19 cellular contexts compared by ENCODE assay signal in genomic region chr11:68989936-68990606, GRCh38. TPM values are rescaled to one million over a fixed set of nuclear protein-coding genes. Genes with fewer than 3 reads are reported as not detected.
DNase-seq lines count a peak whose midpoint lies in the region; ATAC-seq and TF ChIP-seq lines count a peak whose summit lies in the region.
"Had no signal": no experiment of that assay in that cellular context is flagged by ENCODE, and none has a peak within 500 bp of the region (broad histone marks: within the 10 kb centered on the region; RNA-seq: fewer than 3 reads in every experiment).

No MANE protein-coding gene starts in this region.

- POLR2A ChIA-PET in activated CD8-positive, alpha-beta T cell treated with anti-CD3 and anti-CD28 coated beads for 36 hours (lab: Charles Lee), result interaction anchor here (0.5 kb wide), 1 partner anchor 1303 kb away, joined by 4 read pairs; no protein-coding TSS in a partner anchor
- POLR2A ChIA-PET in activated CD8-positive, alpha-beta T cell treated with anti-CD3 and anti-CD28 coated beads, Interleukin-2, amount 10 ng/mL, durations not matched to agents 7 days and 5 days (lab: Charles Lee), result no interaction called here

- no peak overlapping the region for H3K4me2 ChIP-seq in neuronal stem cell (ENCODE audit: insufficient read depth, low read length, poor library complexity, severe bottlenecking)
- H3K4me2 ChIP-seq: BLaER1, PC-9 had no signal

- intact Hi-C loops in activated CD8-positive, alpha-beta T cell treated with anti-CD3 and anti-CD28 coated beads for 36 hours (cut with micrococcal nuclease), result no loop called here
- intact Hi-C loops in colonic mucosa (cut with DNase I), result no loop called here
- intact Hi-C loops in activated T-helper 2 cell treated with anti-CD3 and anti-CD28 coated beads, Interferon-gamma antibody, Interleukin-2, Interleukin-4, amounts not matched to agents 10 μg/mL and 5 μg/mL and 100 μg/mL, durations not matched to agents 14 hours and 24 hours and 36 hours (cut with micrococcal nuclease), result no loop called here

- DNase-seq in activated CD8-positive, alpha-beta T cell treated with anti-CD3 and anti-CD28 coated beads for 36 hours, result peak; percentile 21
- no peak for DNase-seq in activated CD8-positive, alpha-beta T cell treated with anti-CD3 and anti-CD28 coated beads, Interleukin-2, amount 10 ng/mL, durations not matched to agents 7 days and 5 days
- DNase-seq in colonic mucosa, result peak; percentile 12
- DNase-seq in neuronal stem cell (ENCODE audit: low spot score), result no peak
- DNase-seq in type B pancreatic cell (ENCODE audit: extremely low spot score, unreplicated experiment), result peak; percentile 52
- no peak for DNase-seq in activated T-cell treated with anti-CD3 and anti-CD28 coated beads for 4 hours
- DNase-seq in HPDE6-E6E7 (ENCODE audit: extremely low spot score), result no peak
- DNase-seq in activated T-helper 2 cell treated with anti-CD3 and anti-CD28 coated beads, Interferon-gamma antibody, Interleukin-2, Interleukin-4, amounts not matched to agents 10 μg/mL and 5 μg/mL and 100 μg/mL, durations not matched to agents 14 hours and 24 hours and 36 hours (ENCODE audit: low spot score), result no peak
- DNase-seq: 8988T, DMS 273 treated with DMSO at 0.1 percent for 48 hours, Karpas-422, MM.1S, NCI-H1930, NCI-H2171, NCI-H446 treated with DMSO at 0.1 percent for 48 hours, NCI-H748 treated with DMSO at 0.1 percent for 48 hours, PC-9 had no signal

- peak; percentile 37 for ATAC-seq in activated CD8-positive, alpha-beta T cell treated with anti-CD3 and anti-CD28 coated beads for 36 hours
- ATAC-seq in activated CD8-positive, alpha-beta T cell treated with anti-CD3 and anti-CD28 coated beads, Interleukin-2, amount 10 ng/mL, durations not matched to agents 7 days and 5 days, result no peak

- H4K91ac ChIP-seq in neuronal stem cell (ENCODE audit: low read depth, low read length, poor library complexity), result no peak overlapping the region

- H2AFZ ChIP-seq in neuronal stem cell (ENCODE audit: low read length), result no peak overlapping the region
- H2AFZ ChIP-seq: PC-9 had no signal

- peaks cover 5% of the 10 kb centered on the region for H3K36me3 Mint-ChIP-seq in activated CD8-positive, alpha-beta T cell treated with anti-CD3 and anti-CD28 coated beads for 36 hours (ENCODE audit: low read depth)
- H3K36me3 Mint-ChIP-seq in activated CD8-positive, alpha-beta T cell treated with anti-CD3 and anti-CD28 coated beads, Interleukin-2, amount 10 ng/mL, durations not matched to agents 7 days and 5 days (ENCODE audit: low read depth), result no peaks in the 10 kb centered on the region
- no peaks in the 10 kb centered on the region for H3K36me3 Mint-ChIP-seq in type B pancreatic cell
- no peaks in the 10 kb centered on the region for H3K36me3 Mint-ChIP-seq in activated T-helper 2 cell treated with anti-CD3 and anti-CD28 coated beads, Interferon-gamma antibody, Interleukin-2, Interleukin-4, amounts not matched to agents 10 μg/mL and 5 μg/mL and 100 μg/mL, durations not matched to agents 14 hours and 24 hours and 36 hours (ENCODE audit: low read depth)

- H3K27ac Mint-ChIP-seq in activated CD8-positive, alpha-beta T cell treated with anti-CD3 and anti-CD28 coated beads for 36 hours, result no peak overlapping the region
- H3K27ac Mint-ChIP-seq in activated CD8-positive, alpha-beta T cell treated with anti-CD3 and anti-CD28 coated beads, Interleukin-2, amount 10 ng/mL, durations not matched to agents 7 days and 5 days, result no peak overlapping the region
- no peak overlapping the region for H3K27ac Mint-ChIP-seq in type B pancreatic cell
- H3K27ac Mint-ChIP-seq in activated T-helper 2 cell treated with anti-CD3 and anti-CD28 coated beads, Interferon-gamma antibody, Interleukin-2, Interleukin-4, amounts not matched to agents 10 μg/mL and 5 μg/mL and 100 μg/mL, durations not matched to agents 14 hours and 24 hours and 36 hours, result no peak overlapping the region

- CTCF ChIA-PET in activated CD8-positive, alpha-beta T cell treated with anti-CD3 and anti-CD28 coated beads for 36 hours (lab: Charles Lee), result no interaction called here
- CTCF ChIA-PET in activated CD8-positive, alpha-beta T cell treated with anti-CD3 and anti-CD28 coated beads, Interleukin-2, amount 10 ng/mL, durations not matched to agents 7 days and 5 days (lab: Charles Lee), result no interaction called here

- no peaks in the 10 kb centered on the region for H3K27me3 ChIP-seq in colonic mucosa
- H3K27me3 ChIP-seq in neuronal stem cell (ENCODE audit: control insufficient read depth in 3 of 3, insufficient read depth in 3 of 3, low read depth in 1 of 3, low read length in 3 of 3), result peaks cover 0 to 33% (median 0%) of the 10 kb centered on the region in 3 experiments
- H3K27me3 ChIP-seq: BLaER1 had no signal

- no peak for TF ChIP-seq CTCF in activated CD8-positive, alpha-beta T cell treated with anti-CD3 and anti-CD28 coated beads for 36 hours (IDR thresholded peaks at IDR 0.05)
- TF ChIP-seq CTCF in colonic mucosa (IDR thresholded peaks at IDR 0.05) (no peak), type B pancreatic cell (conservative IDR thresholded peaks at IDR 0.05) (no peak)

- WGBS in neuronal stem cell (ENCODE audit: extremely low coverage in 2 of 2, insufficient read length in 2 of 2, insufficient replicate concordance in 1 of 2), 2 donors, result no CpG with 5 or more reads among the region's 8 CpGs

- H2BK5ac ChIP-seq in neuronal stem cell (ENCODE audit: low read length), result no peak overlapping the region

- H4K8ac ChIP-seq in neuronal stem cell (ENCODE audit: low read depth, low read length), result no peak overlapping the region

- no peaks in the 10 kb centered on the region for H3K79me1 ChIP-seq in neuronal stem cell (ENCODE audit: low read depth, low read length)

- H3K4me1 ChIP-seq in colonic mucosa, result no peaks in the 10 kb centered on the region
- no peaks in the 10 kb centered on the region for H3K4me1 ChIP-seq in neuronal stem cell (ENCODE audit: control insufficient read depth in 2 of 2, insufficient read depth in 1 of 2, low read depth in 1 of 2, low read length in 2 of 2)
- H3K4me1 ChIP-seq: BLaER1 had no signal

- H3K4me3 Mint-ChIP-seq in activated CD8-positive, alpha-beta T cell treated with anti-CD3 and anti-CD28 coated beads for 36 hours, result no peak overlapping the region
- no peak overlapping the region for H3K4me3 Mint-ChIP-seq in activated CD8-positive, alpha-beta T cell treated with anti-CD3 and anti-CD28 coated beads, Interleukin-2, amount 10 ng/mL, durations not matched to agents 7 days and 5 days
- H3K4me3 Mint-ChIP-seq in type B pancreatic cell, result no peak overlapping the region
- H3K4me3 Mint-ChIP-seq in activated T-helper 2 cell treated with anti-CD3 and anti-CD28 coated beads, Interferon-gamma antibody, Interleukin-2, Interleukin-4, amounts not matched to agents 10 μg/mL and 5 μg/mL and 100 μg/mL, durations not matched to agents 14 hours and 24 hours and 36 hours (ENCODE audit: low read depth), result no peak overlapping the region

- peak overlapping the region; percentile 43 for H3K23ac ChIP-seq in neuronal stem cell (ENCODE audit: low read depth, low read length, poor library complexity)

- no peak overlapping the region for H3K14ac ChIP-seq in neuronal stem cell (ENCODE audit: low read length)

- H2BK15ac ChIP-seq in neuronal stem cell (ENCODE audit: low read length), result peak overlapping the region; percentile 75

- no peak overlapping the region for H3K4ac ChIP-seq in neuronal stem cell (ENCODE audit: low read length)

- H3K9me3 ChIP-seq in colonic mucosa (no peaks in the 10 kb centered on the region), neuronal stem cell (replicated peaks in 1 of 2; ENCODE audit: control insufficient read depth in 2 of 2, insufficient read depth in 1 of 2, low read depth in 1 of 2, low read length in 2 of 2) (no peaks in the 10 kb centered on the region)
- H3K9me3 ChIP-seq: BLaER1 had no signal

- peaks cover 14% of the 10 kb centered on the region for H3K27me3 Mint-ChIP-seq in activated CD8-positive, alpha-beta T cell treated with anti-CD3 and anti-CD28 coated beads for 36 hours
- H3K27me3 Mint-ChIP-seq in activated CD8-positive, alpha-beta T cell treated with anti-CD3 and anti-CD28 coated beads, Interleukin-2, amount 10 ng/mL, durations not matched to agents 7 days and 5 days (ENCODE audit: low read depth), result peaks cover 21% of the 10 kb centered on the region
- H3K27me3 Mint-ChIP-seq in type B pancreatic cell, result peaks cover 28% of the 10 kb centered on the region
- peaks cover 28% of the 10 kb centered on the region for H3K27me3 Mint-ChIP-seq in activated T-helper 2 cell treated with anti-CD3 and anti-CD28 coated beads, Interferon-gamma antibody, Interleukin-2, Interleukin-4, amounts not matched to agents 10 μg/mL and 5 μg/mL and 100 μg/mL, durations not matched to agents 14 hours and 24 hours and 36 hours (ENCODE audit: low read depth)

- H3K27ac ChIP-seq in colonic mucosa, result no peak overlapping the region
- no peak overlapping the region for H3K27ac ChIP-seq in neuronal stem cell (replicated peaks; ENCODE audit: low read length)
- H3K27ac ChIP-seq: BLaER1, PC-9 had no signal

- H3K36me3 ChIP-seq in colonic mucosa (no peaks in the 10 kb centered on the region), neuronal stem cell (replicated peaks in 1 of 2; ENCODE audit: control insufficient read depth in 2 of 2, insufficient read depth in 2 of 2, low read length in 2 of 2) (no peaks in the 10 kb centered on the region)
- H3K36me3 ChIP-seq: BLaER1 had no signal

- no peaks in the 10 kb centered on the region for H3K4me1 Mint-ChIP-seq in activated CD8-positive, alpha-beta T cell treated with anti-CD3 and anti-CD28 coated beads for 36 hours (ENCODE audit: low read depth)
- H3K4me1 Mint-ChIP-seq in activated CD8-positive, alpha-beta T cell treated with anti-CD3 and anti-CD28 coated beads, Interleukin-2, amount 10 ng/mL, durations not matched to agents 7 days and 5 days (ENCODE audit: low read depth), result peaks cover 2% of the 10 kb centered on the region
- no peaks in the 10 kb centered on the region for H3K4me1 Mint-ChIP-seq in type B pancreatic cell (ENCODE audit: unreplicated experiment)
- H3K4me1 Mint-ChIP-seq in activated T-helper 2 cell treated with anti-CD3 and anti-CD28 coated beads, Interferon-gamma antibody, Interleukin-2, Interleukin-4, amounts not matched to agents 10 μg/mL and 5 μg/mL and 100 μg/mL, durations not matched to agents 14 hours and 24 hours and 36 hours (ENCODE audit: low read depth), result no peaks in the 10 kb centered on the region

- H2BK120ac ChIP-seq in neuronal stem cell (ENCODE audit: low read depth, low read length), result no peak overlapping the region

- no peak overlapping the region for H2BK12ac ChIP-seq in neuronal stem cell (ENCODE audit: low read length)

- H3K9me3 Mint-ChIP-seq in activated CD8-positive, alpha-beta T cell treated with anti-CD3 and anti-CD28 coated beads for 36 hours, result peaks cover 7% of the 10 kb centered on the region
- peaks cover 8% of the 10 kb centered on the region for H3K9me3 Mint-ChIP-seq in activated CD8-positive, alpha-beta T cell treated with anti-CD3 and anti-CD28 coated beads, Interleukin-2, amount 10 ng/mL, durations not matched to agents 7 days and 5 days (ENCODE audit: insufficient read depth)
- H3K9me3 Mint-ChIP-seq in type B pancreatic cell, result peaks cover 10% of the 10 kb centered on the region
- no peaks in the 10 kb centered on the region for H3K9me3 Mint-ChIP-seq in activated T-helper 2 cell treated with anti-CD3 and anti-CD28 coated beads, Interferon-gamma antibody, Interleukin-2, Interleukin-4, amounts not matched to agents 10 μg/mL and 5 μg/mL and 100 μg/mL, durations not matched to agents 14 hours and 24 hours and 36 hours

- H3K4me3 ChIP-seq in colonic mucosa (no peak overlapping the region), neuronal stem cell (ENCODE audit: low read length in 2 of 2) (no peak overlapping the region)
- H3K4me3 ChIP-seq: BLaER1, PC-9 had no signal

- H3K18ac ChIP-seq in neuronal stem cell (ENCODE audit: low read length), result no peak overlapping the region

- H3K9ac ChIP-seq in colonic mucosa (ENCODE audit: low read depth in 2 of 2, low read length in 2 of 2), result no peak overlapping the region
- H3K9ac ChIP-seq in neuronal stem cell (ENCODE audit: low read depth, low read length, poor library complexity), result no peak overlapping the region
- H3K9ac ChIP-seq: BLaER1 had no signal

- H2AK5ac ChIP-seq in neuronal stem cell (ENCODE audit: low read depth, low read length), result no peak overlapping the region

RNA-seq across cellular contexts. Expression of gene MRGPRD, which starts 9.3 kb away (rescaled TPM):
- not detected for total RNA-seq in activated CD8-positive, alpha-beta T cell treated with anti-CD3 and anti-CD28 coated beads for 36 hours
- total RNA-seq in activated CD8-positive, alpha-beta T cell treated with anti-CD3 and anti-CD28 coated beads, Interleukin-2, amount 10 ng/mL, durations not matched to agents 7 days and 5 days, result not detected
- not detected for total RNA-seq in colonic mucosa
- polyA plus RNA-seq in neuronal stem cell (2013, experiment 1 of 2), result 0.04 TPM
- polyA plus RNA-seq in neuronal stem cell (2013, experiment 2 of 2), result not detected
- total RNA-seq in type B pancreatic cell (ENCODE audit: low replicate concordance), result not detected in 2 replicates
- not detected in 2 replicates for total RNA-seq in activated T-helper 2 cell treated with anti-CD3 and anti-CD28 coated beads, Interferon-gamma antibody, Interleukin-2, Interleukin-4, amounts not matched to agents 10 μg/mL and 5 μg/mL and 100 μg/mL, durations not matched to agents 14 hours and 24 hours and 36 hours
- total RNA-seq: Daoy, PC-9 had no signal

RNA-seq across cellular contexts. Expression of gene MRGPRF, which starts 23.0 kb away (rescaled TPM):
- total RNA-seq in activated CD8-positive, alpha-beta T cell treated with anti-CD3 and anti-CD28 coated beads for 36 hours, result not detected
- total RNA-seq in activated CD8-positive, alpha-beta T cell treated with anti-CD3 and anti-CD28 coated beads, Interleukin-2, amount 10 ng/mL, durations not matched to agents 7 days and 5 days, result not detected
- 10 to 100 TPM in 1 of 2 donors, 1 to 10 TPM in 1; 3.0 to 17.9 TPM for total RNA-seq in colonic mucosa
- 2.2 TPM for polyA plus RNA-seq in neuronal stem cell (2013, experiment 1 of 2)
- 2.0 TPM for polyA plus RNA-seq in neuronal stem cell (2013, experiment 2 of 2)
- total RNA-seq in type B pancreatic cell (ENCODE audit: low replicate concordance), result 0.43 and 1.4 TPM in 2 replicates
- not detected in 2 replicates for total RNA-seq in activated T-helper 2 cell treated with anti-CD3 and anti-CD28 coated beads, Interferon-gamma antibody, Interleukin-2, Interleukin-4, amounts not matched to agents 10 μg/mL and 5 μg/mL and 100 μg/mL, durations not matched to agents 14 hours and 24 hours and 36 hours
- total RNA-seq: Daoy had no signal

RNA-seq across cellular contexts. Expression of gene TPCN2, which starts 58.7 kb away (rescaled TPM):
- total RNA-seq in activated CD8-positive, alpha-beta T cell treated with anti-CD3 and anti-CD28 coated beads for 36 hours, result 10 to 100 TPM; 16.0 to 17.0 TPM
- 10 to 100 TPM; 19.1 to 21.2 TPM for total RNA-seq in activated CD8-positive, alpha-beta T cell treated with anti-CD3 and anti-CD28 coated beads, Interleukin-2, amount 10 ng/mL, durations not matched to agents 7 days and 5 days
- total RNA-seq in colonic mucosa (10 to 100 TPM; 14.5 to 21.1 TPM), type B pancreatic cell (ENCODE audit: low replicate concordance) (19.5 and 20.7 TPM in 2 replicates)
- polyA plus RNA-seq in neuronal stem cell (2013, experiment 1 of 2), result 4.3 TPM
- 4.3 TPM for polyA plus RNA-seq in neuronal stem cell (2013, experiment 2 of 2)
- total RNA-seq in activated T-helper 2 cell treated with anti-CD3 and anti-CD28 coated beads, Interferon-gamma antibody, Interleukin-2, Interleukin-4, amounts not matched to agents 10 μg/mL and 5 μg/mL and 100 μg/mL, durations not matched to agents 14 hours and 24 hours and 36 hours, result 19.1 and 20.0 TPM in 2 replicates

Comparison
In these comparisons a context has a peak if more than half of its experiments do, and no peak if none do; other contexts are left out.
1. DNase-seq: peak in activated CD8-positive, alpha-beta T cell treated with anti-CD3 and anti-CD28 coated beads for 36 hours (single experiment), colonic mucosa (single experiment) and type B pancreatic cell (single experiment); none in activated CD8-positive, alpha-beta T cell treated with anti-CD3 and anti-CD28 coated beads, Interleukin-2, amount 10 ng/mL, durations not matched to agents 7 days and 5 days (single experiment), neuronal stem cell (single experiment), activated T-cell treated with anti-CD3 and anti-CD28 coated beads for 4 hours (single experiment), HPDE6-E6E7 (single experiment) and activated T-helper 2 cell treated with anti-CD3 and anti-CD28 coated beads, Interferon-gamma antibody, Interleukin-2, Interleukin-4, amounts not matched to agents 10 μg/mL and 5 μg/mL and 100 μg/mL, durations not matched to agents 14 hours and 24 hours and 36 hours (single experiment).